Comparison of ENCODE assay signal across 2 cellular contexts in genomic region chr1:149997585-149998262, GRCh38.
TF ChIP-seq lines count a peak whose summit lies in the region.

No MANE protein-coding gene starts in this region.

TF ChIP-seq in HepG2, 621 proteins besides CTCF, POLR2A, EP300 and RAD21 (continues in another document):
- TF ChIP-seq ZNF280B (CRISPR knock-in tag; IDR thresholded peaks at IDR 0.05; ENCODE audit: borderline replicate concordance), result no peak
- no peak for TF ChIP-seq ZBTB10 (CRISPR knock-in tag; IDR thresholded peaks at IDR 0.05; ENCODE audit: borderline replicate concordance)
- TF ChIP-seq ZXDC (CRISPR knock-in tag; IDR thresholded peaks at IDR 0.05), result no peak
- TF ChIP-seq ELF1 (CRISPR knock-in tag; IDR thresholded peaks at IDR 0.05), result no peak
- TF ChIP-seq PHF20 (CRISPR knock-in tag; IDR thresholded peaks at IDR 0.05), result no peak
- TF ChIP-seq RFX1 (IDR thresholded peaks at IDR 0.05), result no peak
- TF ChIP-seq NCOA1 (CRISPR knock-in tag; IDR thresholded peaks at IDR 0.05), result no peak
- TF ChIP-seq GATAD1 (CRISPR knock-in tag; IDR thresholded peaks at IDR 0.05), result no peak
- TF ChIP-seq ZNF547 (CRISPR knock-in tag; IDR thresholded peaks at IDR 0.05), result no peak
- no peak for TF ChIP-seq NFKBIZ (CRISPR knock-in tag; IDR thresholded peaks at IDR 0.05)
- no peak for TF ChIP-seq HCFC1 (IDR thresholded peaks at IDR 0.05; ENCODE audit: low read depth, low read length)
- TF ChIP-seq XRCC5 (optimal IDR thresholded peaks at IDR 0.05; ENCODE audit: low read length), result no peak
- TF ChIP-seq TOE1 (CRISPR knock-in tag; IDR thresholded peaks at IDR 0.05), result no peak
- TF ChIP-seq ZNF564 (CRISPR knock-in tag; IDR thresholded peaks at IDR 0.05), result no peak
- no peak for TF ChIP-seq MAFF (IDR thresholded peaks at IDR 0.05; ENCODE audit: low read depth, low read length)
- TF ChIP-seq RERE (CRISPR knock-in tag; IDR thresholded peaks at IDR 0.05; ENCODE audit: low read depth), result no peak
- no peak for TF ChIP-seq ZBTB20 (CRISPR knock-in tag; IDR thresholded peaks at IDR 0.05; ENCODE audit: borderline replicate concordance, low read depth)

TF ChIP-seq in SK-N-SH, 30 proteins besides CTCF, POLR2A, EP300 and RAD21 (continued from another document):
- TF ChIP-seq REST (IDR thresholded peaks at IDR 0.05; ENCODE audit: low read depth, low read length) (no peak), ELF1 (IDR thresholded peaks at IDR 0.05) (no peak), ZBTB33 (IDR thresholded peaks at IDR 0.05; ENCODE audit: borderline replicate concordance, low read depth) (no peak), JUND (IDR thresholded peaks at IDR 0.05) (no peak), GATA2 (CRISPR knock-in tag; IDR thresholded peaks at IDR 0.05) (no peak)
